ENCODE assay signal across 27 cellular contexts in the genomic region with DNA sequence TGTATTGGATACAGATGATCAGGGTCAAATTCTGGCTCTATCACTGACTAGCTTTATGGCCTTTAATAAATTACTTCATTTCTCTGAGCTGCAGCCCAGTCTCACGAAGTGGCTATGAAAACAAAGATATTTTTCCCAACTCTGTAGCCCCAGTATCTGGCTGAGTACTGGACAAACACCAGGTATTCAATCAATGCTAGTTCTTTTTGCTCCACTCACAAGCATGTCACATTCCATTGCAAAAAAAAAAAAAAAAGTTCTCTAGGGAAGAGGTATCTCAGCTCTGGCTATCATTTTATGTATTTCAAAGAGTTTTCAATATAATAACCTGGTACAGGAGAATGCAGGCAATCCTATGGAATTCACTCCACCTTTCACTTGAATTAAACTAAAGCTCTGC. TPM values are rescaled to one million over a fixed set of nuclear protein-coding genes. Genes with fewer than 3 reads are reported as not detected.
DNase-seq lines count a peak whose midpoint lies in the region; ATAC-seq and TF ChIP-seq lines count a peak whose summit lies in the region.
"Had no signal": no experiment of that assay in that cellular context is flagged by ENCODE, and none has a peak within 500 bp of the region (broad histone marks: within the 10 kb centered on the region; RNA-seq: fewer than 3 reads in every experiment).

No MANE protein-coding gene starts in this region.

- intact Hi-C loops in naive thymus-derived CD4-positive, alpha-beta T cell (cut with micrococcal nuclease): loop anchor here (5.0 kb wide), 3 partner anchors 478 to 1977 kb away; a partner anchor contains a TSS
- intact Hi-C loops in Caco-2 (cut with micrococcal nuclease; ENCODE audit: unreplicated experiment): no loop called here

- H3K4me3 Mint-ChIP-seq in activated naive CD8-positive, alpha-beta T cell: no peak overlapping the region
- H3K4me3 Mint-ChIP-seq in activated naive CD8-positive, alpha-beta T cell treated with anti-CD3 and anti-CD28 coated beads for 36 hours: no peak overlapping the region
- H3K4me3 Mint-ChIP-seq in WTC11 (0 out of 2 replicates have a peak overlapping the region, but pooled peaks have one; percentile 20), Caco-2 (ENCODE audit: unreplicated experiment) (no peak overlapping the region)
- H3K4me3 Mint-ChIP-seq in naive thymus-derived CD4-positive, alpha-beta T cell: peak overlapping the region in 8 of 10 donors; percentile 25 to 96 (median 70)
- H3K4me3 Mint-ChIP-seq: activated B cell treated with CpG ODN at 0.5 μM for 24 hours; activated naive CD4-positive, alpha-beta T cell treated with anti-CD3 and anti-CD28 coated beads, Interleukin-2, amount 10 ng/mL, durations not matched to agents 7 days and 5 days had no signal

- H3K27ac ChIP-seq in naive thymus-derived CD4-positive, alpha-beta T cell (ENCODE audit: low read depth, low read length): no peak overlapping the region
- H3K27ac ChIP-seq: left lung, sigmoid colon had no signal

- no peaks in the 10 kb centered on the region for H3K27me3 ChIP-seq in naive thymus-derived CD4-positive, alpha-beta T cell (ENCODE audit: control insufficient read depth in 2 of 2, insufficient read depth in 2 of 2, low read length in 2 of 2)
- H3K27me3 ChIP-seq in Caco-2 (replicated peaks; ENCODE audit: control insufficient read depth, insufficient read depth, low read length): no peaks in the 10 kb centered on the region
- H3K27me3 ChIP-seq: left lung, MG63, sigmoid colon had no signal

- H3K27ac Mint-ChIP-seq in activated naive CD8-positive, alpha-beta T cell: peak overlapping the region; percentile 16
- H3K27ac Mint-ChIP-seq in activated naive CD8-positive, alpha-beta T cell treated with anti-CD3 and anti-CD28 coated beads for 36 hours: no peak overlapping the region
- no peak overlapping the region for H3K27ac Mint-ChIP-seq in WTC11
- H3K27ac Mint-ChIP-seq in naive thymus-derived CD4-positive, alpha-beta T cell: peak overlapping the region in 1 of 9 donors; percentile 23
- no peak overlapping the region for H3K27ac Mint-ChIP-seq in Caco-2 (ENCODE audit: unreplicated experiment)
- H3K27ac Mint-ChIP-seq: activated B cell treated with CpG ODN at 0.5 μM for 24 hours; activated naive CD4-positive, alpha-beta T cell treated with anti-CD3 and anti-CD28 coated beads, Interleukin-2, amount 10 ng/mL, durations not matched to agents 7 days and 5 days had no signal

- no peaks in the 10 kb centered on the region for H3K27me3 Mint-ChIP-seq in activated naive CD8-positive, alpha-beta T cell
- H3K27me3 Mint-ChIP-seq in activated naive CD8-positive, alpha-beta T cell treated with anti-CD3 and anti-CD28 coated beads for 36 hours: no peaks in the 10 kb centered on the region
- H3K27me3 Mint-ChIP-seq in WTC11 (ENCODE audit: low read depth): no peaks in the 10 kb centered on the region
- peaks cover 0 to 11% (median 0%) of the 10 kb centered on the region in 5 donors for H3K27me3 Mint-ChIP-seq in naive thymus-derived CD4-positive, alpha-beta T cell
- H3K27me3 Mint-ChIP-seq in Caco-2 (ENCODE audit: insufficient read depth, unreplicated experiment): no peaks in the 10 kb centered on the region
- H3K27me3 Mint-ChIP-seq: activated B cell treated with CpG ODN at 0.5 μM for 24 hours; central memory CD8-positive, alpha-beta T cell had no signal

- TF ChIP-seq CTCF in WTC11 (IDR thresholded peaks at IDR 0.05) (no peak), Caco-2 (IDR thresholded peaks at IDR 0.05; ENCODE audit: insufficient read depth in 1 of 2, low read depth in 1 of 2, low read length in 1 of 2, severe bottlenecking in 1 of 2, unreplicated experiment in 1 of 2) (no peak)

- no peak for ATAC-seq in WTC11
- ATAC-seq in naive thymus-derived CD4-positive, alpha-beta T cell: no peak
- ATAC-seq in HG03095 (IDR thresholded peaks at IDR 0.05; ENCODE audit: unreplicated experiment): no peak
- ATAC-seq: K562, left lung had no signal

- H3K36me3 Mint-ChIP-seq in activated naive CD8-positive, alpha-beta T cell: no peaks in the 10 kb centered on the region
- H3K36me3 Mint-ChIP-seq in activated naive CD8-positive, alpha-beta T cell treated with anti-CD3 and anti-CD28 coated beads for 36 hours: no peaks in the 10 kb centered on the region
- no peaks in the 10 kb centered on the region for H3K36me3 Mint-ChIP-seq in WTC11
- H3K36me3 Mint-ChIP-seq in naive thymus-derived CD4-positive, alpha-beta T cell: peaks cover 0 to 4% (median 0%) of the 10 kb centered on the region in 5 donors
- H3K36me3 Mint-ChIP-seq in Caco-2 (ENCODE audit: insufficient read depth, unreplicated experiment): peaks cover 10% of the 10 kb centered on the region

- no peaks in the 10 kb centered on the region for H3K9me3 ChIP-seq in naive thymus-derived CD4-positive, alpha-beta T cell (ENCODE audit: control insufficient read depth in 2 of 3, low read length in 3 of 3)
- H3K9me3 ChIP-seq in Caco-2: no peaks in the 10 kb centered on the region
- H3K9me3 ChIP-seq: left lung, MG63, sigmoid colon had no signal

- no peak overlapping the region for H3K4me3 ChIP-seq in naive thymus-derived CD4-positive, alpha-beta T cell (ENCODE audit: low read length)
- no peak overlapping the region for H3K4me3 ChIP-seq in Caco-2 (ENCODE audit: low read depth, low read length)
- H3K4me3 ChIP-seq: K562, left lung, MG63, sigmoid colon had no signal

- no peak for DNase-seq in activated naive CD8-positive, alpha-beta T cell treated with anti-CD3 and anti-CD28 coated beads for 36 hours
- DNase-seq in WTC11 (ENCODE audit: low spot score) (no peak), Caco-2 (no peak)
- DNase-seq in naive thymus-derived CD4-positive, alpha-beta T cell: no peak
- DNase-seq in effector CD8-positive, alpha-beta T cell (lab: John Stamatoyannopoulos, UW): no peak
- DNase-seq in activated T-cell treated with anti-CD3 and anti-CD28 coated beads, Interleukin-2, amount 50 U/mL, for 1 hour: no peak
- DNase-seq: activated B cell treated with CpG ODN at 0.5 μM for 24 hours; activated CD4-positive, alpha-beta T cell treated with anti-CD3 and anti-CD28 coated beads, Interleukin-2, amount 50 U/mL, for 1 hour; activated naive CD4-positive, alpha-beta T cell treated with anti-CD3 and anti-CD28 coated beads, Interleukin-2, amount 10 ng/mL, durations not matched to agents 7 days and 5 days; activated T-cell treated with anti-CD3 and anti-CD28 coated beads, Interleukin-2, amount 50 U/mL, for 48 hours; GDM1; hypothalamus; left lung; MG63; NCI-H1105 treated with DMSO at 0.1 percent for 48 hours; NCI-H2029; NCI-H526; NK-92 treated with Interleukin-12 subunit alpha and Interleukin-12 subunit beta, amount 100 ng/mL, for 24 hours; Right ventricle myocardium superior; sigmoid colon; stimulated activated CD4-positive, alpha-beta T cell treated with anti-CD3 and anti-CD28 coated beads, Interleukin-4, amount 100 ng/mL, for 4 hours; stimulated activated naive CD4-positive, alpha-beta T cell; T1000 had no signal

- H3K4me1 ChIP-seq in naive thymus-derived CD4-positive, alpha-beta T cell (ENCODE audit: control insufficient read depth in 2 of 2, insufficient read depth in 2 of 2, low read length in 2 of 2): peaks cover 21 to 34% of the 10 kb centered on the region in 2 donors
- H3K4me1 ChIP-seq in Caco-2: peaks cover 26% of the 10 kb centered on the region

- POLR2A ChIA-PET in WTC11 (lab: Charles Lee) (no interaction called here), Caco-2 (lab: Charles Lee) (interaction anchor here (0.6 kb wide), 3 partner anchors 32 to 1200 kb away, joined by 3 to 6 read pairs (median 4); no protein-coding TSS in a partner anchor)
- POLR2A ChIA-PET in naive thymus-derived CD4-positive, alpha-beta T cell (lab: Charles Lee): interaction anchor here (0.7 kb wide), 2 partner anchors 79 to 274 kb away, joined by 4 to 9 read pairs; no protein-coding TSS in a partner anchor

- no peaks in the 10 kb centered on the region for H3K36me3 ChIP-seq in naive thymus-derived CD4-positive, alpha-beta T cell (ENCODE audit: control insufficient read depth in 2 of 3, insufficient read depth in 3 of 3, low read length in 3 of 3)
- 0 out of 2 replicates have a peak, but pooled peaks cover 3% of the 10 kb centered on the region for H3K36me3 ChIP-seq in Caco-2 (ENCODE audit: control insufficient read depth, insufficient read depth, low read length)
- H3K36me3 ChIP-seq: left lung, MG63, sigmoid colon had no signal

- CTCF ChIA-PET in WTC11 (lab: Charles Lee): interaction anchor here (0.6 to 2.5 kb wide), 2 partner anchors 43 to 1710 kb away, joined by 3 to 8 read pairs; no protein-coding TSS in a partner anchor
- CTCF ChIA-PET in naive thymus-derived CD4-positive, alpha-beta T cell (lab: Charles Lee): no interaction called here
- CTCF ChIA-PET in Caco-2 (lab: Charles Lee): interaction anchor here (1.0 to 1.2 kb wide), 2 partner anchors 43 to 78 kb away, joined by 5 read pairs; no protein-coding TSS in a partner anchor

- BruUV-seq in Caco-2 (replicated peaks; lab: Mats Ljungman, UMichigan): no TSS peak

- peaks cover 58% of the 10 kb centered on the region for H3K4me1 Mint-ChIP-seq in activated naive CD8-positive, alpha-beta T cell (ENCODE audit: low read depth)
- peaks cover 49% of the 10 kb centered on the region for H3K4me1 Mint-ChIP-seq in activated naive CD8-positive, alpha-beta T cell treated with anti-CD3 and anti-CD28 coated beads for 36 hours
- H3K4me1 Mint-ChIP-seq in WTC11 (peaks cover 59% of the 10 kb centered on the region), Caco-2 (ENCODE audit: low read depth, unreplicated experiment) (peaks cover 42% of the 10 kb centered on the region)
- peaks cover 35 to 75% (median 70%) of the 10 kb centered on the region in 7 donors for H3K4me1 Mint-ChIP-seq in naive thymus-derived CD4-positive, alpha-beta T cell

- no peaks in the 10 kb centered on the region for H3K9me3 Mint-ChIP-seq in activated naive CD8-positive, alpha-beta T cell (ENCODE audit: low read depth)
- H3K9me3 Mint-ChIP-seq in activated naive CD8-positive, alpha-beta T cell treated with anti-CD3 and anti-CD28 coated beads for 36 hours: no peaks in the 10 kb centered on the region
- H3K9me3 Mint-ChIP-seq in WTC11 (no peaks in the 10 kb centered on the region), Caco-2 (ENCODE audit: unreplicated experiment) (no peaks in the 10 kb centered on the region)
- H3K9me3 Mint-ChIP-seq in naive thymus-derived CD4-positive, alpha-beta T cell: no peaks in the 10 kb centered on the region
- H3K9me3 Mint-ChIP-seq: activated B cell treated with CpG ODN at 0.5 μM for 24 hours; activated naive CD4-positive, alpha-beta T cell treated with anti-CD3 and anti-CD28 coated beads, Interleukin-2, amount 10 ng/mL, durations not matched to agents 7 days and 5 days; central memory CD8-positive, alpha-beta T cell had no signal

RNA-seq across cellular contexts. Expression of a gene that starts 3.1 kb away (rescaled TPM):
- total RNA-seq in activated naive CD8-positive, alpha-beta T cell treated with anti-CD3 and anti-CD28 coated beads for 36 hours: 10 to 100 TPM; 18.4 to 19.5 TPM
- total RNA-seq in WTC11 (2021) (52.1 to 61.9 TPM (median 52.8 TPM) in 3 replicates), Caco-2 (2022) (80.5 and 88.1 TPM in 2 replicates)
- total RNA-seq in naive thymus-derived CD4-positive, alpha-beta T cell: 100 to 1,000 TPM in 3 of 5 experiments, 10 to 100 TPM in 2; 46.3 to 132 (median 109) TPM
- polyA plus RNA-seq in naive thymus-derived CD4-positive, alpha-beta T cell: 10 to 100 TPM; 63.5 to 79.3 TPM

Comparison
In these comparisons a context has a peak if more than half of its experiments do, and no peak if none do; other contexts are left out.
1. H3K4me3 Mint-ChIP-seq: peak in WTC11 (single experiment) and naive thymus-derived CD4-positive, alpha-beta T cell (8 of 10); none in activated naive CD8-positive, alpha-beta T cell (single experiment), activated naive CD8-positive, alpha-beta T cell treated with anti-CD3 and anti-CD28 coated beads for 36 hours (single experiment) and Caco-2 (single experiment).